ENCODE assay signal across 14 cellular contexts in the genomic region with DNA sequence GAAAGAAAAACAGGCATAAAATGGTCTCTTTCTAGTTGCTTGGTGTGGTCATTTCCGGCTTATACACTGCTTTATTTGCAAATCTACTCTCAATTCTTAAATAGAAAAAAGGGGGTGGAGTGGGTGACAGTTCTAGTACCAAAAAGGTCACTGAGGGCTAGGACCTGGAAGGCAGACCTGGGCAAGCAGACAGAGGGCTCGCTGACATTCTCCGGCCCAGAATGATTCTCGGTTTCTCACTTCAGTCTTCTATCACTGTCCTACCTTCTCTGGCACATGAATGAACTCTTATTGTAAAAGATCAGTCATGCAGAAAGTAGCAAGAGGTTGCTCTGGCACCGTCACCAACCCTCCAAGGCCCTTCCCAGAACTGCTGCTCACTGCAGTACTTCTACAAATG. TPM values are rescaled to one million over a fixed set of nuclear protein-coding genes. Genes with fewer than 3 reads are reported as not detected.
DNase-seq lines count a peak whose midpoint lies in the region; ATAC-seq and TF ChIP-seq lines count a peak whose summit lies in the region.
"Had no signal": no experiment of that assay in that cellular context is flagged by ENCODE, and none has a peak within 500 bp of the region (broad histone marks: within the 10 kb centered on the region; RNA-seq: fewer than 3 reads in every experiment).

No MANE protein-coding gene starts in this region.

- peak; percentile 57 for ATAC-seq in GM21360 (IDR thresholded peaks at IDR 0.05; ENCODE audit: unreplicated experiment)
- ATAC-seq in natural killer cell treated with Interleukin-12 subunit alpha and Interleukin-12 subunit beta and Interleukin-15 and Interleukin-18, amount 100 ng/mL, for 72 hours: no peak

- DNase-seq in DMS79 (lab: John Stamatoyannopoulos, UW) (peak; percentile 59), NCI-H2029 treated with DMSO at 0.1 percent for 48 hours (lab: John Stamatoyannopoulos, UW) (peak; percentile 92), NCI-H1694 treated with DMSO at 0.1 percent for 48 hours (lab: John Stamatoyannopoulos, UW) (no peak), OCI-M1 (lab: John Stamatoyannopoulos, UW) (no peak), Peyer's patch (no peak)
- no peak for DNase-seq in natural killer cell treated with Interleukin-12 subunit alpha and Interleukin-12 subunit beta and Interleukin-15 and Interleukin-18, amount 100 ng/mL, for 72 hours (ENCODE audit: low spot score)
- DNase-seq: activated CD8-positive, alpha-beta memory T cell treated with anti-CD3 and anti-CD28 coated beads, Interleukin-2, amount 50 U/mL, for 4 hours; NCI-H2171 treated with DMSO at 0.1 percent for 48 hours; stimulated activated CD4-positive, alpha-beta T cell treated with anti-CD3 and anti-CD28 coated beads, Interleukin-1b, Interleukin-23, amount 100 ng/mL, for 48 hours; substantia nigra had no signal

- H3K36me3 ChIP-seq in Peyer's patch: no peaks in the 10 kb centered on the region
- H3K36me3 ChIP-seq: neutrophil had no signal

- peaks cover 27% of the 10 kb centered on the region for H3K36me3 Mint-ChIP-seq in brain
- H3K36me3 Mint-ChIP-seq in natural killer cell treated with Interleukin-12 subunit alpha and Interleukin-12 subunit beta and Interleukin-15 and Interleukin-18, amount 100 ng/mL, for 72 hours: no peaks in the 10 kb centered on the region

- peak overlapping the region; percentile 20 to 66 (median 51) for H3K27ac Mint-ChIP-seq in brain
- no peak overlapping the region for H3K27ac Mint-ChIP-seq in natural killer cell treated with Interleukin-12 subunit alpha and Interleukin-12 subunit beta and Interleukin-15 and Interleukin-18, amount 100 ng/mL, for 72 hours
- H3K27ac Mint-ChIP-seq: T-helper 1 cell treated with Interleukin-12 subunit alpha and Interleukin-12 subunit beta and Interleukin-4 antibody, amounts not matched to agents 30 μg/mL and 1 μg/mL, for 36 hours had no signal

- peaks cover 48% of the 10 kb centered on the region for H3K4me1 Mint-ChIP-seq in brain
- H3K4me1 Mint-ChIP-seq in natural killer cell treated with Interleukin-12 subunit alpha and Interleukin-12 subunit beta and Interleukin-15 and Interleukin-18, amount 100 ng/mL, for 72 hours (ENCODE audit: low read depth in 2 of 2): peaks cover 0 to 3% of the 10 kb centered on the region in 2 donors

- no peak overlapping the region for H3K4me3 ChIP-seq in Peyer's patch

- no peak overlapping the region for H3K27ac ChIP-seq in Peyer's patch
- H3K27ac ChIP-seq: neutrophil had no signal

- no peaks in the 10 kb centered on the region for H3K27me3 Mint-ChIP-seq in brain
- H3K27me3 Mint-ChIP-seq in natural killer cell treated with Interleukin-12 subunit alpha and Interleukin-12 subunit beta and Interleukin-15 and Interleukin-18, amount 100 ng/mL, for 72 hours: peaks cover 7 to 19% of the 10 kb centered on the region in 2 donors

- no peaks in the 10 kb centered on the region for H3K4me1 ChIP-seq in Peyer's patch

- no peaks in the 10 kb centered on the region for H3K27me3 ChIP-seq in Peyer's patch
- H3K27me3 ChIP-seq: neutrophil had no signal

- TF ChIP-seq CTCF in brain (conservative IDR thresholded peaks at IDR 0.05) (no peak), Peyer's patch (IDR thresholded peaks at IDR 0.05) (no peak)

- peak overlapping the region in 1 of 5 experiments; percentile 14 for H3K4me3 Mint-ChIP-seq in brain
- no peak overlapping the region for H3K4me3 Mint-ChIP-seq in natural killer cell treated with Interleukin-12 subunit alpha and Interleukin-12 subunit beta and Interleukin-15 and Interleukin-18, amount 100 ng/mL, for 72 hours
- H3K4me3 Mint-ChIP-seq: T-helper 1 cell treated with Interleukin-12 subunit alpha and Interleukin-12 subunit beta and Interleukin-4 antibody, amounts not matched to agents 30 μg/mL and 1 μg/mL, for 36 hours had no signal

- H3K9me3 ChIP-seq in Peyer's patch: no peaks in the 10 kb centered on the region
- H3K9me3 ChIP-seq: neutrophil had no signal

- no peak for TF ChIP-seq POLR2A in Peyer's patch (IDR thresholded peaks at IDR 0.05)

- no peaks in the 10 kb centered on the region for H3K9me3 Mint-ChIP-seq in brain
- no peaks in the 10 kb centered on the region for H3K9me3 Mint-ChIP-seq in natural killer cell treated with Interleukin-12 subunit alpha and Interleukin-12 subunit beta and Interleukin-15 and Interleukin-18, amount 100 ng/mL, for 72 hours
- H3K9me3 Mint-ChIP-seq: T-helper 1 cell treated with Interleukin-12 subunit alpha and Interleukin-12 subunit beta and Interleukin-4 antibody, amounts not matched to agents 30 μg/mL and 1 μg/mL, for 36 hours had no signal

RNA-seq across cellular contexts. Expression of a gene that starts 54.0 kb away (rescaled TPM):
- polyA plus RNA-seq in brain (ENCODE audit: insufficient read depth, low read depth, low replicate concordance): 37.1 TPM
- total RNA-seq in natural killer cell treated with Interleukin-12 subunit alpha and Interleukin-12 subunit beta and Interleukin-15 and Interleukin-18, amount 100 ng/mL, for 72 hours: 10 to 100 TPM; 43.0 to 60.4 TPM
- 10 to 100 TPM; 15.7 to 40.5 (median 31.3) TPM for total RNA-seq in Peyer's patch

Comparison
In these comparisons a context has a peak if more than half of its experiments do, and no peak if none do; other contexts are left out.
1. DNase-seq: peak in DMS79 (single experiment) and NCI-H2029 treated with DMSO at 0.1 percent for 48 hours (single experiment); none in natural killer cell treated with Interleukin-12 subunit alpha and Interleukin-12 subunit beta and Interleukin-15 and Interleukin-18, amount 100 ng/mL, for 72 hours (single experiment), NCI-H1694 treated with DMSO at 0.1 percent for 48 hours (single experiment), OCI-M1 (single experiment) and Peyer's patch (0 of 3).
2. H3K27ac Mint-ChIP-seq: peak in brain (5 of 5); none in natural killer cell treated with Interleukin-12 subunit alpha and Interleukin-12 subunit beta and Interleukin-15 and Interleukin-18, amount 100 ng/mL, for 72 hours (0 of 2).